Comparison of ENCODE assay signal across 15 cellular contexts in the genomic region with DNA sequence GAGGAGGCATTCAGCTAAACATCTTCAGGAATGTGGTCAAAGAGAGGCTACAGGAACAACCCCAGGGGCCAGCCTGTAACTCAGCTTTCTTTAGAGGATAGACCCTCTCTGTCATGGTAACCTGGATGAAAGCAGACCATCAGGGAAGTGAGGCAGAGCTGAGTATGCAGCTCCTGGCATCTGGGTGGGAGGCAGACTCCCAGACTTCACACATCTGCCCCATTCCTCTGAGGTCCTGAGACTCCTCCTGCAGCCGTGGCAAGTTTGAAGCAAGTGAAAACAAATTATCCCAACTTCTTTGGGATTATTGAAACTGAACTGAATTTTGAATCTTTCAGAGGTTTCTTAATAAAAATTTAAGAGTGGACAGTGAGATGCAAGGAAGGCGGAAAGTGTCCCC.
DNase-seq lines count a peak whose midpoint lies in the region; ATAC-seq and TF ChIP-seq lines count a peak whose summit lies in the region.
"Had no signal": no experiment of that assay in that cellular context is flagged by ENCODE, and none has a peak within 500 bp of the region (broad histone marks: within the 10 kb centered on the region; RNA-seq: fewer than 3 reads in every experiment).

No MANE protein-coding gene starts in this region.

- H3K27ac ChIP-seq in left ventricle myocardium inferior (replicated peaks) (peak overlapping the region; percentile 80), muscle layer of colon (ENCODE audit: low read depth, low read length) (peak overlapping the region; percentile 4)
- H3K27ac ChIP-seq: A549 had no signal

- ATAC-seq in stimulated activated memory B cell treated with anti-CD40 and anti-IgM and Interleukin-4, amounts not matched to agents 10 μg/mL and 1 μg/mL and 100 μg/mL, for 72 hours, result no peak

- H3K27me3 Mint-ChIP-seq in stimulated activated memory B cell treated with anti-CD40 and anti-IgM and Interleukin-4, amounts not matched to agents 10 μg/mL and 1 μg/mL and 100 μg/mL, for 72 hours, result no peaks in the 10 kb centered on the region

- no peak for TF ChIP-seq CTCF in left ventricle myocardium inferior (IDR thresholded peaks at IDR 0.05; ENCODE audit: borderline replicate concordance)

- H3K27me3 ChIP-seq in left ventricle myocardium inferior (ENCODE audit: low read depth) (no peaks in the 10 kb centered on the region), muscle layer of colon (ENCODE audit: control insufficient read depth in 1 of 2, insufficient read depth in 2 of 2, low read length in 2 of 2) (no peaks in the 10 kb centered on the region)

- H3K27ac Mint-ChIP-seq in stimulated activated memory B cell treated with anti-CD40 and anti-IgM and Interleukin-4, amounts not matched to agents 10 μg/mL and 1 μg/mL and 100 μg/mL, for 72 hours, result peak overlapping the region; percentile 42
- H3K27ac Mint-ChIP-seq: CD4-positive, CD25-positive, alpha-beta regulatory T cell had no signal

- H3K9me3 ChIP-seq in left ventricle myocardium inferior (replicated peaks) (no peaks in the 10 kb centered on the region), muscle layer of colon (ENCODE audit: low read length) (no peaks in the 10 kb centered on the region)
- H3K9me3 ChIP-seq: A549, HAP-1 had no signal

- H3K4me3 Mint-ChIP-seq in stimulated activated memory B cell treated with anti-CD40 and anti-IgM and Interleukin-4, amounts not matched to agents 10 μg/mL and 1 μg/mL and 100 μg/mL, for 72 hours, result no peak overlapping the region
- H3K4me3 Mint-ChIP-seq: CD4-positive, CD25-positive, alpha-beta regulatory T cell had no signal

- DNase-seq in left ventricle myocardium inferior, result no peak
- DNase-seq in cardiac septum (ENCODE audit: low spot score), result no peak
- no peak for DNase-seq in AML-193 (lab: John Stamatoyannopoulos, UW)
- no peak for DNase-seq in retina
- DNase-seq in NCI-H1436 treated with DMSO at 0.1 percent for 48 hours (lab: John Stamatoyannopoulos, UW), result no peak
- DNase-seq in hippocampal formation (lab: John Stamatoyannopoulos, UW), result no peak
- DNase-seq: CD4-positive, CD25-positive, alpha-beta regulatory T cell; NCI-H1048; NCI-H1694; NCI-H69; PC-3 had no signal

- no peaks in the 10 kb centered on the region for H3K36me3 Mint-ChIP-seq in stimulated activated memory B cell treated with anti-CD40 and anti-IgM and Interleukin-4, amounts not matched to agents 10 μg/mL and 1 μg/mL and 100 μg/mL, for 72 hours
- H3K36me3 Mint-ChIP-seq: CD4-positive, CD25-positive, alpha-beta regulatory T cell had no signal

- no peaks in the 10 kb centered on the region for H3K9me3 Mint-ChIP-seq in stimulated activated memory B cell treated with anti-CD40 and anti-IgM and Interleukin-4, amounts not matched to agents 10 μg/mL and 1 μg/mL and 100 μg/mL, for 72 hours

- H3K4me3 ChIP-seq in left ventricle myocardium inferior (no peak overlapping the region), muscle layer of colon (ENCODE audit: low read depth in 1 of 2, low read length in 2 of 2) (no peak overlapping the region)
- H3K4me3 ChIP-seq: A549, HAP-1 had no signal

- H3K36me3 ChIP-seq in left ventricle myocardium inferior (no peaks in the 10 kb centered on the region), muscle layer of colon (ENCODE audit: insufficient read depth, low read length) (no peaks in the 10 kb centered on the region)
- H3K36me3 ChIP-seq: HAP-1 had no signal

- peaks cover 29% of the 10 kb centered on the region for H3K4me1 Mint-ChIP-seq in stimulated activated memory B cell treated with anti-CD40 and anti-IgM and Interleukin-4, amounts not matched to agents 10 μg/mL and 1 μg/mL and 100 μg/mL, for 72 hours

- intact Hi-C loops in left ventricle myocardium inferior (cut with micrococcal nuclease) (no loop called here), cardiac septum (cut with DNase I) (loop anchor here (1.0 kb wide), 2 partner anchors 126 to 166 kb away; a partner anchor contains a TSS)

- H3K9ac ChIP-seq in muscle layer of colon (ENCODE audit: low read length), result no peak overlapping the region

- peaks cover 29% of the 10 kb centered on the region for H3K4me1 ChIP-seq in left ventricle myocardium inferior
- peaks cover 13% of the 10 kb centered on the region for H3K4me1 ChIP-seq in muscle layer of colon (ENCODE audit: insufficient read depth, low read length)
- H3K4me1 ChIP-seq: A549, HAP-1 had no signal
